11 cellular contexts compared by ENCODE assay signal in the genomic region with DNA sequence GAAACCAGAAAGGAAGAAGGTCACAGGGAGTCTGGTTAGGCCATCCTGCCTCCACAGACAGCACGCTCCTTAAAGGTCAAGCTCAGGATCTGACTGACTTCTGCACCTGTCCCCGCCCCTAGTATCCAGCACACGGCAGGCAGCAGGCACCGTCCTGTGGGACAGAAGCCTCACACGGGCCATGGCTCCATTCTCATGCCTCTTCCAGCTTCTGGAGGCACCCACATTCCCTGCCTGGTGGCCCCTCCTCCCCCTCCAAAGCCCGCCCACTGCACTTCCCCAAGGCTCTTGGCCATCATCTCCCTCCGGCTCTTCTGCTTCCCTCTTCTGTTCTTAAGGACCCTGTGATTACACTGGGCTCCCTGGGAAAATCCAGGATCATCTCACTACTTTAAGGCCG. TPM values are rescaled to one million over a fixed set of nuclear protein-coding genes. Genes with fewer than 3 reads are reported as not detected.
DNase-seq lines count a peak whose midpoint lies in the region; ATAC-seq and TF ChIP-seq lines count a peak whose summit lies in the region.
"Had no signal": no experiment of that assay in that cellular context is flagged by ENCODE, and none has a peak within 500 bp of the region (broad histone marks: within the 10 kb centered on the region; RNA-seq: fewer than 3 reads in every experiment).

No MANE protein-coding gene starts in this region.

- H4K91ac ChIP-seq in mesenchymal stem cell (ENCODE audit: low read length) = peak overlapping the region; percentile 9

- no peaks in the 10 kb centered on the region for H3K9me3 Mint-ChIP-seq in activated naive CD4-positive, alpha-beta T cell treated with anti-CD3 and anti-CD28 coated beads, Interleukin-2, amount 10 ng/mL, durations not matched to agents 7 days and 5 days
- H3K9me3 Mint-ChIP-seq in activated CD8-positive, alpha-beta T cell treated with anti-CD3 and anti-CD28 coated beads, Interleukin-2, amount 10 ng/mL, durations not matched to agents 7 days and 5 days (ENCODE audit: insufficient read depth) = no peaks in the 10 kb centered on the region

- TF ChIP-seq POLR2A in testis (IDR thresholded peaks at IDR 0.05) = no peak

- H2AK5ac ChIP-seq in mesenchymal stem cell (ENCODE audit: low read length, severe bottlenecking) = no peak overlapping the region

- no peak overlapping the region for H3K4me2 ChIP-seq in mesenchymal stem cell (ENCODE audit: low read length, poor library complexity, severe bottlenecking)

- H3K79me1 ChIP-seq in mesenchymal stem cell (replicated peaks; ENCODE audit: low read length, poor library complexity, severe bottlenecking) = peaks cover 10% of the 10 kb centered on the region

- H3K27me3 ChIP-seq in mesenchymal stem cell (ENCODE audit: control insufficient read depth in 1 of 2, insufficient read depth in 1 of 2, low read length in 2 of 2) = no peaks in the 10 kb centered on the region
- no peaks in the 10 kb centered on the region for H3K27me3 ChIP-seq in testis

- H3K9ac ChIP-seq in mesenchymal stem cell (ENCODE audit: low read length) = no peak overlapping the region

- no peak overlapping the region for H2BK12ac ChIP-seq in mesenchymal stem cell (ENCODE audit: low read length in 2 of 2)

- no peak overlapping the region for H2BK5ac ChIP-seq in mesenchymal stem cell (ENCODE audit: low read depth, low read length, poor library complexity, severe bottlenecking)

- H3K9me3 ChIP-seq in mesenchymal stem cell (ENCODE audit: control insufficient read depth, low read length) (no peaks in the 10 kb centered on the region), testis (no peaks in the 10 kb centered on the region)

- H4K8ac ChIP-seq in mesenchymal stem cell (ENCODE audit: low read length) = no peak overlapping the region

- peaks cover 43% of the 10 kb centered on the region for H3K4me1 ChIP-seq in mesenchymal stem cell (ENCODE audit: control insufficient read depth, insufficient read depth, low read depth, low read length)
- peaks cover 28% of the 10 kb centered on the region for H3K4me1 ChIP-seq in testis

- H3K14ac ChIP-seq in mesenchymal stem cell (ENCODE audit: low read length in 2 of 2) = peak overlapping the region in 1 of 2 experiments; percentile 9

- H3K4me3 ChIP-seq in mesenchymal stem cell (ENCODE audit: insufficient read depth in 1 of 2, low read depth in 1 of 2, low read length in 2 of 2) (no peak overlapping the region), testis (no peak overlapping the region)

- no peak overlapping the region for H3K23ac ChIP-seq in mesenchymal stem cell (ENCODE audit: low read length in 2 of 2)

- 89% methylated on average over 8 of the region's 8 CpGs for WGBS in mesenchymal stem cell
- WGBS in testis, 2 donors = 86% methylated on average over 8 of the region's 8 CpGs

- POLR2A ChIA-PET in activated CD8-positive, alpha-beta T cell treated with anti-CD3 and anti-CD28 coated beads, Interleukin-2, amount 10 ng/mL, durations not matched to agents 7 days and 5 days (lab: Charles Lee) = interaction anchor here (1.1 kb wide), 1 partner anchor 16 kb away, joined by 3 read pairs; no protein-coding TSS in a partner anchor

- H3K36me3 ChIP-seq in mesenchymal stem cell (ENCODE audit: control insufficient read depth in 1 of 2, insufficient read depth in 2 of 2, low read depth in 1 of 2, low read length in 2 of 2) (peaks cover 31 to 35% of the 10 kb centered on the region in 2 experiments), testis (ENCODE audit: low read depth, missing control alignments) (no peaks in the 10 kb centered on the region)

- no peak for TF ChIP-seq CTCF in testis (IDR thresholded peaks at IDR 0.05)

- no peak overlapping the region for H3K4ac ChIP-seq in mesenchymal stem cell (ENCODE audit: low read depth in 1 of 2, low read length in 2 of 2)

- no peak overlapping the region for H2BK120ac ChIP-seq in mesenchymal stem cell (ENCODE audit: low read depth, low read length)

- peak; percentile 15 for DNase-seq in activated naive CD4-positive, alpha-beta T cell treated with anti-CD3 and anti-CD28 coated beads, Interleukin-2, amount 10 ng/mL, durations not matched to agents 7 days and 5 days
- no peak for DNase-seq in activated naive CD4-positive, alpha-beta T cell treated with anti-CD3 and anti-CD28 coated beads, Interleukin-2, amount 50 U/mL, for 16 hours
- DNase-seq in activated CD8-positive, alpha-beta T cell treated with anti-CD3 and anti-CD28 coated beads, Interleukin-2, amount 10 ng/mL, durations not matched to agents 7 days and 5 days = no peak
- DNase-seq in mesenchymal stem cell (no peak), testis (peak; percentile 9), retina (no peak), ecto neural progenitor cell (ENCODE audit: low spot score) (no peak)
- DNase-seq: NCI-H1694; stimulated activated CD4-positive, alpha-beta T cell treated with anti-CD3 and anti-CD28 coated beads, Interleukin-2, amount 100 ng/mL, for 48 hours had no signal

- H3K4me3 Mint-ChIP-seq in activated naive CD4-positive, alpha-beta T cell treated with anti-CD3 and anti-CD28 coated beads, Interleukin-2, amount 10 ng/mL, durations not matched to agents 7 days and 5 days = no peak overlapping the region
- H3K4me3 Mint-ChIP-seq in activated CD8-positive, alpha-beta T cell treated with anti-CD3 and anti-CD28 coated beads, Interleukin-2, amount 10 ng/mL, durations not matched to agents 7 days and 5 days = no peak overlapping the region

- no peak overlapping the region for H2AFZ ChIP-seq in mesenchymal stem cell (ENCODE audit: low read depth, low read length)

- H3K18ac ChIP-seq in mesenchymal stem cell (ENCODE audit: low read depth in 1 of 2, low read length in 2 of 2) = no peak overlapping the region

- intact Hi-C loops in testis (cut with DNase I; ENCODE audit: low total_unique reads) = no loop called here

- H3K4me1 Mint-ChIP-seq in activated naive CD4-positive, alpha-beta T cell treated with anti-CD3 and anti-CD28 coated beads, Interleukin-2, amount 10 ng/mL, durations not matched to agents 7 days and 5 days = peaks cover 54% of the 10 kb centered on the region
- peaks cover 59% of the 10 kb centered on the region for H3K4me1 Mint-ChIP-seq in activated CD8-positive, alpha-beta T cell treated with anti-CD3 and anti-CD28 coated beads, Interleukin-2, amount 10 ng/mL, durations not matched to agents 7 days and 5 days (ENCODE audit: low read depth)

- peaks cover 28% of the 10 kb centered on the region for H3K36me3 Mint-ChIP-seq in activated naive CD4-positive, alpha-beta T cell treated with anti-CD3 and anti-CD28 coated beads, Interleukin-2, amount 10 ng/mL, durations not matched to agents 7 days and 5 days
- peaks cover 26% of the 10 kb centered on the region for H3K36me3 Mint-ChIP-seq in activated CD8-positive, alpha-beta T cell treated with anti-CD3 and anti-CD28 coated beads, Interleukin-2, amount 10 ng/mL, durations not matched to agents 7 days and 5 days (ENCODE audit: low read depth)

- CTCF ChIA-PET in activated naive CD4-positive, alpha-beta T cell treated with anti-CD3 and anti-CD28 coated beads, Interleukin-2, amount 10 ng/mL, durations not matched to agents 7 days and 5 days (lab: Charles Lee) = interaction anchor here (1.1 kb wide), 1 partner anchor 13 kb away, joined by 3 read pairs; no protein-coding TSS in a partner anchor
- CTCF ChIA-PET in activated CD8-positive, alpha-beta T cell treated with anti-CD3 and anti-CD28 coated beads, Interleukin-2, amount 10 ng/mL, durations not matched to agents 7 days and 5 days (lab: Charles Lee) = interaction anchor here (0.9 kb wide), 1 partner anchor 172 kb away, joined by 3 read pairs; no protein-coding TSS in a partner anchor

- peaks cover 5% of the 10 kb centered on the region for H3K27me3 Mint-ChIP-seq in activated naive CD4-positive, alpha-beta T cell treated with anti-CD3 and anti-CD28 coated beads, Interleukin-2, amount 10 ng/mL, durations not matched to agents 7 days and 5 days
- H3K27me3 Mint-ChIP-seq in activated CD8-positive, alpha-beta T cell treated with anti-CD3 and anti-CD28 coated beads, Interleukin-2, amount 10 ng/mL, durations not matched to agents 7 days and 5 days (ENCODE audit: low read depth) = no peaks in the 10 kb centered on the region

- no peak overlapping the region for H2BK15ac ChIP-seq in mesenchymal stem cell (ENCODE audit: low read depth, poor library complexity, severe bottlenecking)

- H3K27ac Mint-ChIP-seq in activated naive CD4-positive, alpha-beta T cell treated with anti-CD3 and anti-CD28 coated beads, Interleukin-2, amount 10 ng/mL, durations not matched to agents 7 days and 5 days = peak overlapping the region; percentile 84
- peak overlapping the region; percentile 77 for H3K27ac Mint-ChIP-seq in activated CD8-positive, alpha-beta T cell treated with anti-CD3 and anti-CD28 coated beads, Interleukin-2, amount 10 ng/mL, durations not matched to agents 7 days and 5 days

- no peak overlapping the region for H3K27ac ChIP-seq in mesenchymal stem cell (ENCODE audit: low read length, poor library complexity, severe bottlenecking)
- no peak overlapping the region for H3K27ac ChIP-seq in testis

- no peak for ATAC-seq in activated CD8-positive, alpha-beta T cell treated with anti-CD3 and anti-CD28 coated beads, Interleukin-2, amount 10 ng/mL, durations not matched to agents 7 days and 5 days
- ATAC-seq in GM21526 (IDR thresholded peaks at IDR 0.05; ENCODE audit: low FRiP score, unreplicated experiment) = no peak

RNA-seq across cellular contexts. Expression of a gene that starts 3.6 kb away (rescaled TPM):
- 10 to 100 TPM; 74.4 to 78.5 TPM for total RNA-seq in activated CD8-positive, alpha-beta T cell treated with anti-CD3 and anti-CD28 coated beads, Interleukin-2, amount 10 ng/mL, durations not matched to agents 7 days and 5 days
- 37.8 TPM for polyA plus RNA-seq in mesenchymal stem cell (2013, experiment 1 of 2)
- polyA plus RNA-seq in mesenchymal stem cell (2013, experiment 2 of 2) = 38.3 TPM
- 10 to 100 TPM; 60.6 to 64.1 TPM for total RNA-seq in testis
- 80.5 TPM for polyA plus RNA-seq in testis (ENCODE audit: insufficient read depth, low read depth, low replicate concordance)

RNA-seq across cellular contexts. Expression of a gene that starts 18.0 kb away (rescaled TPM):
- total RNA-seq in activated CD8-positive, alpha-beta T cell treated with anti-CD3 and anti-CD28 coated beads, Interleukin-2, amount 10 ng/mL, durations not matched to agents 7 days and 5 days = not detected
- 11.9 TPM for polyA plus RNA-seq in mesenchymal stem cell (2013, experiment 1 of 2)
- 13.6 TPM for polyA plus RNA-seq in mesenchymal stem cell (2013, experiment 2 of 2)
- total RNA-seq in testis = 1 to 10 TPM; 9.1 to 9.8 TPM
- polyA plus RNA-seq in testis (ENCODE audit: insufficient read depth, low read depth, low replicate concordance) = 22.5 TPM
- total RNA-seq: T-helper 1 cell treated with Interleukin-12 subunit alpha and Interleukin-12 subunit beta and Interleukin-4 antibody, amounts not matched to agents 30 ng/mL and 1 ng/mL, for 36 hours had no signal

RNA-seq across cellular contexts. Expression of a gene that starts 26.3 kb away (rescaled TPM):
- total RNA-seq in activated CD8-positive, alpha-beta T cell treated with anti-CD3 and anti-CD28 coated beads, Interleukin-2, amount 10 ng/mL, durations not matched to agents 7 days and 5 days = 100 to 1,000 TPM; 172 to 181 TPM
- 349 TPM for polyA plus RNA-seq in mesenchymal stem cell (2013, experiment 1 of 2)
- 351 TPM for polyA plus RNA-seq in mesenchymal stem cell (2013, experiment 2 of 2)
- 100 to 1,000 TPM; 498 to 845 TPM for total RNA-seq in testis
- 328 TPM for polyA plus RNA-seq in testis (ENCODE audit: insufficient read depth, low read depth, low replicate concordance)

Comparison
In these comparisons a context has a peak if more than half of its experiments do, and no peak if none do; other contexts are left out.
1. DNase-seq: peak in activated naive CD4-positive, alpha-beta T cell treated with anti-CD3 and anti-CD28 coated beads, Interleukin-2, amount 10 ng/mL, durations not matched to agents 7 days and 5 days (single experiment) and testis (single experiment); none in activated naive CD4-positive, alpha-beta T cell treated with anti-CD3 and anti-CD28 coated beads, Interleukin-2, amount 50 U/mL, for 16 hours (single experiment), activated CD8-positive, alpha-beta T cell treated with anti-CD3 and anti-CD28 coated beads, Interleukin-2, amount 10 ng/mL, durations not matched to agents 7 days and 5 days (single experiment), mesenchymal stem cell (single experiment), retina (single experiment) and ecto neural progenitor cell (single experiment).
2. RNA of a gene that starts 18.0 kb away (total RNA-seq): 9.1 to 9.8 TPM in testis; not detected in activated CD8-positive, alpha-beta T cell treated with anti-CD3 and anti-CD28 coated beads, Interleukin-2, amount 10 ng/mL, durations not matched to agents 7 days and 5 days; every median in the first group is over 4 times any median in the second.